In genomic region chr12:27491226-27491625, GRCh38 we compare ENCODE assay signal across 28 cellular contexts. TPM values are rescaled to one million over a fixed set of nuclear protein-coding genes. Genes with fewer than 3 reads are reported as not detected.
"Had no signal": no experiment of that assay in that cellular context is flagged by ENCODE, and none has a peak within 500 bp of the region (broad histone marks: within the 10 kb centered on the region; RNA-seq: fewer than 3 reads in every experiment).

No MANE protein-coding gene starts in this region.

- H3K4me1 ChIP-seq: colonic mucosa, esophagus squamous epithelium, gastrocnemius medialis, heart right ventricle, left ventricle myocardium inferior, lower lobe of right lung had no signal

- DNase-seq: colonic mucosa; cortex of kidney; effector CD8-positive, alpha-beta T cell; effector memory CD8-positive, alpha-beta T cell; endodermal cell; erythroblast; esophagus squamous epithelium; foreskin fibroblast; foreskin melanocyte; gastrocnemius medialis; glutamatergic neuron; head of caudate nucleus; heart right ventricle; hippocampal formation; left cardiac atrium; left ventricle myocardium inferior; lower lobe of right lung; mesenchymal stem cell; midbrain; naive thymus-derived CD4-positive, alpha-beta T cell had no signal

- H3K9me3 ChIP-seq: colonic mucosa, esophagus squamous epithelium, gastrocnemius medialis, heart right ventricle, left ventricle myocardium inferior, lower lobe of right lung had no signal

- H3K36me3 ChIP-seq: colonic mucosa, esophagus squamous epithelium, gastrocnemius medialis, heart right ventricle, left ventricle myocardium inferior, lower lobe of right lung had no signal

- H3K4me3 ChIP-seq: colonic mucosa, esophagus squamous epithelium, gastrocnemius medialis, heart right ventricle, left ventricle myocardium inferior, lower lobe of right lung had no signal

- H3K27me3 ChIP-seq: colonic mucosa, esophagus squamous epithelium, gastrocnemius medialis, heart right ventricle had no signal

- H3K27ac ChIP-seq: colonic mucosa, epithelial cell of prostate, esophagus squamous epithelium, gastrocnemius medialis, heart right ventricle, left ventricle myocardium inferior, lower lobe of right lung had no signal

- ATAC-seq: effector memory CD8-positive, alpha-beta T cell; esophagus mucosa; gastrocnemius medialis; heart right ventricle; left cardiac atrium; lower lobe of right lung; naive thymus-derived CD4-positive, alpha-beta T cell had no signal

- FAIRE-seq: endometrium, islet of Langerhans, keratinocyte had no signal

RNA-seq across cellular contexts. Expression of gene SMCO2, which starts 44.7 kb away (rescaled TPM):
- total RNA-seq: gastrocnemius medialis, left cardiac atrium, left ventricle myocardium inferior, lower leg skin, mononuclear cell, mucosa of gallbladder had no signal
- polyA plus RNA-seq: naive thymus-derived CD4-positive, alpha-beta T cell had no signal
